In genomic region chr20:57223648-57224489, GRCh38 we compare ENCODE assay signal across 14 cellular contexts. TPM values are rescaled to one million over a fixed set of nuclear protein-coding genes. Genes with fewer than 3 reads are reported as not detected.
DNase-seq lines count a peak whose midpoint lies in the region; ATAC-seq and TF ChIP-seq lines count a peak whose summit lies in the region.
"Had no signal": no experiment of that assay in that cellular context is flagged by ENCODE, and none has a peak within 500 bp of the region (broad histone marks: within the 10 kb centered on the region; RNA-seq: fewer than 3 reads in every experiment).

No MANE protein-coding gene starts in this region.

- no peak overlapping the region for H3K27ac ChIP-seq in GM23248
- peak overlapping the region; percentile 33 for H3K27ac ChIP-seq in RWPE1
- H3K27ac ChIP-seq in heart right ventricle, result no peak overlapping the region
- H3K27ac ChIP-seq in spleen, result peak overlapping the region in 5 of 8 donors; percentile 14 to 59 (median 45)

- H3K27me3 Mint-ChIP-seq in activated naive CD4-positive, alpha-beta T cell treated with anti-CD3 and anti-CD28 coated beads, Interleukin-2, amount 10 ng/mL, durations not matched to agents 7 days and 5 days, result peaks cover 3% of the 10 kb centered on the region
- H3K27me3 Mint-ChIP-seq: activated CD4-positive, alpha-beta T cell treated with anti-CD3 and anti-CD28 coated beads, Interleukin-2, amount 10 ng/mL, durations not matched to agents 7 days and 5 days had no signal

- no peaks in the 10 kb centered on the region for H3F3A ChIP-seq in GM23248 (ENCODE audit: insufficient read depth)

- no peak overlapping the region for H3K4me2 ChIP-seq in GM23248 (ENCODE audit: unreplicated experiment)

- H3K4me1 Mint-ChIP-seq in activated naive CD4-positive, alpha-beta T cell treated with anti-CD3 and anti-CD28 coated beads, Interleukin-2, amount 10 ng/mL, durations not matched to agents 7 days and 5 days, result no peaks in the 10 kb centered on the region
- H3K4me1 Mint-ChIP-seq: activated CD4-positive, alpha-beta T cell treated with anti-CD3 and anti-CD28 coated beads, Interleukin-2, amount 10 ng/mL, durations not matched to agents 7 days and 5 days; memory B cell had no signal

- peaks cover 15% of the 10 kb centered on the region for H3K4me1 ChIP-seq in GM23248 (ENCODE audit: insufficient read depth)
- H3K4me1 ChIP-seq in heart right ventricle, result peaks cover 0 to 11% (median 0%) of the 10 kb centered on the region in 9 donors
- peaks cover 0 to 23% (median 0%) of the 10 kb centered on the region in 6 donors for H3K4me1 ChIP-seq in spleen
- H3K4me1 ChIP-seq: upper lobe of left lung had no signal

- H3K36me3 Mint-ChIP-seq in activated naive CD4-positive, alpha-beta T cell treated with anti-CD3 and anti-CD28 coated beads, Interleukin-2, amount 10 ng/mL, durations not matched to agents 7 days and 5 days, result no peaks in the 10 kb centered on the region
- H3K36me3 Mint-ChIP-seq: memory B cell had no signal

- TF ChIP-seq POLR2A in spleen (IDR thresholded peaks at IDR 0.05), result no peak

- H3K27me3 ChIP-seq in GM23248 (replicated peaks; ENCODE audit: insufficient read depth) (peaks cover 34% of the 10 kb centered on the region), heart right ventricle (peaks cover 0 to 37% (median 0%) of the 10 kb centered on the region in 7 donors), spleen (replicated peaks in 1 of 7) (peaks cover 0 to 14% (median 0%) of the 10 kb centered on the region in 7 donors)
- H3K27me3 ChIP-seq: upper lobe of left lung had no signal

- 12 to 13% methylated on average over 20 of the region's 20 CpGs for WGBS in GM23248 (ENCODE audit: low coverage in 1 of 2, low lambda C conversion rate in 2 of 2, missing lambda C conversion rate in 2 of 2), 2 experiments
- 52 to 55% methylated on average over 20 of the region's 20 CpGs for WGBS in heart right ventricle, 2 donors
- WGBS in spleen, 5 donors, result 59 to 74% (median 68%) methylated on average over 12 to 20 of the region's 20 CpGs

- TF ChIP-seq CTCF in RWPE1 (conservative IDR thresholded peaks at IDR 0.05; ENCODE audit: low read depth) (no peak), heart right ventricle (IDR thresholded peaks at IDR 0.05) (no peak), spleen (IDR thresholded peaks at IDR 0.05 in 8 of 11, conservative IDR thresholded peaks at IDR 0.05 in 3 of 11) (no peak), GM13977 (IDR thresholded peaks at IDR 0.05; ENCODE audit: extremely low read depth, insufficient read depth, missing control alignments) (no peak)

- ATAC-seq in heart right ventricle (peak in 5 of 8 donors; percentile 13 to 63 (median 41)), HG03571 (IDR thresholded peaks at IDR 0.05; ENCODE audit: unreplicated experiment) (no peak)

- H3K4me3 ChIP-seq in GM23248 (no peak overlapping the region), heart right ventricle (no peak overlapping the region), spleen (no peak overlapping the region)
- H3K4me3 ChIP-seq: upper lobe of left lung had no signal

- H3K27ac Mint-ChIP-seq in activated naive CD4-positive, alpha-beta T cell treated with anti-CD3 and anti-CD28 coated beads, Interleukin-2, amount 10 ng/mL, durations not matched to agents 7 days and 5 days, result no peak overlapping the region
- H3K27ac Mint-ChIP-seq: activated CD4-positive, alpha-beta T cell treated with anti-CD3 and anti-CD28 coated beads, Interleukin-2, amount 10 ng/mL, durations not matched to agents 7 days and 5 days; activated naive CD4-positive, alpha-beta T cell treated with anti-CD3 and anti-CD28 coated beads for 36 hours; memory B cell had no signal

- CTCF ChIA-PET in RWPE1 (lab: Yijun Ruan, JAX), result interaction anchor here (0.5 to 3.4 kb wide), 8 partner anchors 11 to 228 kb away, joined by 3 to 22 read pairs (median 4); no protein-coding TSS in a partner anchor
- CTCF ChIA-PET in activated naive CD4-positive, alpha-beta T cell treated with anti-CD3 and anti-CD28 coated beads, Interleukin-2, amount 10 ng/mL, durations not matched to agents 7 days and 5 days (lab: Charles Lee), result no interaction called here

- no peaks in the 10 kb centered on the region for H3K9me3 ChIP-seq in GM23248 (ENCODE audit: low read depth)
- H3K9me3 ChIP-seq in heart right ventricle, result no peaks in the 10 kb centered on the region
- H3K9me3 ChIP-seq in spleen, result no peaks in the 10 kb centered on the region
- H3K9me3 ChIP-seq: upper lobe of left lung had no signal

- intact Hi-C loops in heart right ventricle (cut with DNase I), result no loop called here
- intact Hi-C loops in spleen (cut with DNase I; ENCODE audit: low total_unique reads), result no loop called here

- no peaks in the 10 kb centered on the region for H3K79me2 ChIP-seq in GM23248 (ENCODE audit: insufficient read depth)

- no peaks in the 10 kb centered on the region for H3K36me3 ChIP-seq in GM23248 (ENCODE audit: low read depth)
- no peaks in the 10 kb centered on the region for H3K36me3 ChIP-seq in heart right ventricle
- H3K36me3 ChIP-seq in spleen, result no peaks in the 10 kb centered on the region
- H3K36me3 ChIP-seq: upper lobe of left lung had no signal

- no peaks in the 10 kb centered on the region for H3K9me3 Mint-ChIP-seq in activated naive CD4-positive, alpha-beta T cell treated with anti-CD3 and anti-CD28 coated beads, Interleukin-2, amount 10 ng/mL, durations not matched to agents 7 days and 5 days
- H3K9me3 Mint-ChIP-seq: activated CD4-positive, alpha-beta T cell treated with anti-CD3 and anti-CD28 coated beads, Interleukin-2, amount 10 ng/mL, durations not matched to agents 7 days and 5 days; activated naive CD4-positive, alpha-beta T cell treated with anti-CD3 and anti-CD28 coated beads for 36 hours; memory B cell had no signal

- H3K4me3 Mint-ChIP-seq in activated naive CD4-positive, alpha-beta T cell treated with anti-CD3 and anti-CD28 coated beads, Interleukin-2, amount 10 ng/mL, durations not matched to agents 7 days and 5 days, result no peak overlapping the region
- H3K4me3 Mint-ChIP-seq: activated CD4-positive, alpha-beta T cell treated with anti-CD3 and anti-CD28 coated beads, Interleukin-2, amount 10 ng/mL, durations not matched to agents 7 days and 5 days; activated naive CD4-positive, alpha-beta T cell treated with anti-CD3 and anti-CD28 coated beads for 36 hours; memory B cell had no signal

- POLR2A ChIA-PET in RWPE1 (lab: Yijun Ruan, JAX; ENCODE audit: low non-redundant PET), result no interaction called here

- no peaks in the 10 kb centered on the region for H4K20me1 ChIP-seq in GM23248 (ENCODE audit: insufficient read depth)

- H3K9ac ChIP-seq in GM23248, result 0 out of 2 replicates have a peak overlapping the region, but pooled peaks have one; percentile 2

- no peaks in the 10 kb centered on the region for H3K9me2 ChIP-seq in GM23248 (ENCODE audit: insufficient read depth)

- in situ Hi-C loops in GM23248 (cut with MboI) (no loop called here), GM13977 (cut with MboI; ENCODE audit: low pct_unique_long_range_greater_than_20kb, low sequenced_read_pairs, unreplicated experiment) (no loop called here)

- DNase-seq in GM23248 (peak; percentile 85), RWPE1 (ENCODE audit: low spot score) (peak; percentile 53), heart right ventricle (peak in 1 of 2 donors; percentile 28), spleen (no peak), GM13977 (ENCODE audit: low spot score) (no peak)
- no peak for DNase-seq in activated naive CD4-positive, alpha-beta T cell treated with anti-CD3 and anti-CD28 coated beads, Interleukin-2, amount 10 ng/mL, durations not matched to agents 7 days and 5 days
- no peak for DNase-seq in activated CD8-positive, alpha-beta memory T cell treated with anti-CD3 and anti-CD28 coated beads for 24 hours
- DNase-seq: activated CD4-positive, alpha-beta T cell treated with anti-CD3 and anti-CD28 coated beads, Interleukin-2, amount 10 ng/mL, durations not matched to agents 7 days and 5 days; activated naive CD4-positive, alpha-beta T cell treated with anti-CD3 and anti-CD28 coated beads for 36 hours; COR-L47; cortex of kidney had no signal

- no peak overlapping the region for H2AFZ ChIP-seq in GM23248

RNA-seq across cellular contexts. Expression of gene BMP7, which starts 42.6 kb away (rescaled TPM):
- total RNA-seq in GM23248 (2014; rRNA removed; shearing (Covaris generic)), result not detected in 2 replicates
- polyA plus RNA-seq in GM23248 (2016; fragmentation: Nextera tagmentation; extraction: Ambion mirVana) (0.09 TPM in 1 of 2 replicates, not detected in the other), heart right ventricle (1 to 10 TPM in 1 of 2 donors, under 1 TPM in 1; 0.72 to 3.9 TPM), spleen (under 1 TPM; 0.26 to 0.58 (median 0.36) TPM)
- total RNA-seq in heart right ventricle (10 to 100 TPM in 3 of 10 donors, 1 to 10 TPM in 7; 1.3 to 19.2 (median 4.7) TPM), spleen (1 to 10 TPM in 2 of 7 donors, under 1 TPM in 4, not detected in 1; 0.43 to 1.5 (median 0.95) TPM)
- total RNA-seq: activated CD4-positive, alpha-beta T cell treated with anti-CD3 and anti-CD28 coated beads, Interleukin-2, amount 10 ng/mL, durations not matched to agents 7 days and 5 days; activated naive CD4-positive, alpha-beta T cell treated with anti-CD3 and anti-CD28 coated beads for 36 hours had no signal

Comparison
In these comparisons a context has a peak if more than half of its experiments do, and no peak if none do; other contexts are left out.
1. DNase-seq: peak in GM23248 (single experiment) and RWPE1 (single experiment); none in spleen (single experiment), activated naive CD4-positive, alpha-beta T cell treated with anti-CD3 and anti-CD28 coated beads, Interleukin-2, amount 10 ng/mL, durations not matched to agents 7 days and 5 days (single experiment), GM13977 (single experiment) and activated CD8-positive, alpha-beta memory T cell treated with anti-CD3 and anti-CD28 coated beads for 24 hours (single experiment).
2. H3K27ac ChIP-seq: peak in RWPE1 (single experiment) and spleen (5 of 8); none in GM23248 (single experiment) and heart right ventricle (0 of 10).